17 cellular contexts compared by ENCODE assay signal in the genomic region with DNA sequence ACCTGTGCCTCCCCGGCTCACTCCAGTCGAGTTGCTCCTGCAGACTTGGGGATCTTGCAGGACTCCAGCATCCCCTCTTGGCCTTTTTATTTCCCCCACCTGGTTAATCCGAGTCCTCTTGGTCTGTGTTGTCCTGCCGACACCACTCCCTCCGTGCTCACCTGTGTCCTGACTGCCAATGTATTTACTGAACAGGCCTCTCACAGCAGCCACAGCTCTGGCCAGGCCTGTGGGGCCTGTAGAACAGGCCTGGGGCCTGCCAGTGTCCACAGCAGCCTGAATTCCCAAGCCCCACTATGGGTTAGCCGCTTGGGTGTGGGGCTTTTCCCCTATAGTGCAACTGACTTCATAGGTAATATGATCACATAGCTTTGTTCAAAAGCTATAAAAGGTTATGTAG. TPM values are rescaled to one million over a fixed set of nuclear protein-coding genes. Genes with fewer than 3 reads are reported as not detected.
"Had no signal": no experiment of that assay in that cellular context is flagged by ENCODE, and none has a peak within 500 bp of the region (broad histone marks: within the 10 kb centered on the region; RNA-seq: fewer than 3 reads in every experiment).

No MANE protein-coding gene starts in this region.

- H3K27ac ChIP-seq: left lung, thoracic aorta, uterus had no signal

- H3K27me3 ChIP-seq: esophagus squamous epithelium, left lung, uterus had no signal

- H3K9me3 ChIP-seq: esophagus squamous epithelium, left lung, thoracic aorta, uterus had no signal

- H3K4me1 Mint-ChIP-seq: activated naive CD8-positive, alpha-beta T cell treated with anti-CD3 and anti-CD28 coated beads for 36 hours had no signal

- H3K4me1 ChIP-seq: left lung, uterus had no signal

- H3K9me3 Mint-ChIP-seq: activated naive CD8-positive, alpha-beta T cell treated with anti-CD3 and anti-CD28 coated beads for 36 hours; stimulated activated naive CD8-positive, alpha-beta T cell treated with anti-CD3 and anti-CD28 coated beads, Interleukin-15, Interleukin-2, amounts not matched to agents 100 ng/mL and 50 ng/mL, for 24 hours had no signal

- H3K36me3 Mint-ChIP-seq: activated naive CD8-positive, alpha-beta T cell treated with anti-CD3 and anti-CD28 coated beads for 36 hours had no signal

- H3K4me3 ChIP-seq: esophagus squamous epithelium, left lung, thoracic aorta, uterus had no signal

- FAIRE-seq: endometrium, TTC549 had no signal

- DNase-seq: activated CD4-positive, alpha-beta T cell treated with anti-CD3 and anti-CD28 coated beads, Interleukin-2, amount 50 U/mL, for 1 hour; activated CD4-positive, CD25-positive, alpha-beta regulatory T cell; activated naive CD8-positive, alpha-beta T cell treated with anti-CD3 and anti-CD28 coated beads for 36 hours; anterior cingulate cortex; esophagus squamous epithelium; foreskin fibroblast; mesenchymal stem cell; stimulated activated CD4-positive, alpha-beta T cell treated with anti-CD3 and anti-CD28 coated beads, Interleukin-4, amount 100 ng/mL, for 1 hour; T-helper 2 cell; uterus had no signal

- ATAC-seq: left lung, sciatic nerve had no signal

- H3K27ac Mint-ChIP-seq: activated naive CD8-positive, alpha-beta T cell treated with anti-CD3 and anti-CD28 coated beads for 36 hours; stimulated activated naive CD8-positive, alpha-beta T cell treated with anti-CD3 and anti-CD28 coated beads, Interleukin-15, Interleukin-2, amounts not matched to agents 100 ng/mL and 50 ng/mL, for 24 hours had no signal

- H3K36me3 ChIP-seq: uterus had no signal

- H3K27me3 Mint-ChIP-seq: activated naive CD8-positive, alpha-beta T cell treated with anti-CD3 and anti-CD28 coated beads for 36 hours; stimulated activated naive CD8-positive, alpha-beta T cell treated with anti-CD3 and anti-CD28 coated beads, Interleukin-15, Interleukin-2, amounts not matched to agents 100 ng/mL and 50 ng/mL, for 24 hours had no signal

- H3K4me3 Mint-ChIP-seq: activated naive CD8-positive, alpha-beta T cell treated with anti-CD3 and anti-CD28 coated beads for 36 hours; stimulated activated naive CD8-positive, alpha-beta T cell treated with anti-CD3 and anti-CD28 coated beads, Interleukin-15, Interleukin-2, amounts not matched to agents 100 ng/mL and 50 ng/mL, for 24 hours had no signal

RNA-seq across cellular contexts. Expression of gene ZNF467, which starts 46.3 kb away (rescaled TPM):
- total RNA-seq: activated CD8-positive, alpha-beta memory T cell treated with anti-CD3 and anti-CD28 coated beads for 36 hours had no signal
